ENCODE assay signal across 8 cellular contexts in genomic region chr17:27352481-27353460, GRCh38. TPM values are rescaled to one million over a fixed set of nuclear protein-coding genes. Genes with fewer than 3 reads are reported as not detected.
DNase-seq lines count a peak whose midpoint lies in the region; ATAC-seq and TF ChIP-seq lines count a peak whose summit lies in the region.

No MANE protein-coding gene starts in this region.

- H3K9me3 Mint-ChIP-seq in CD8-positive, alpha-beta T cell = no peaks in the 10 kb centered on the region
- H3K9me3 Mint-ChIP-seq in effector memory CD8-positive, alpha-beta T cell = no peaks in the 10 kb centered on the region
- no peaks in the 10 kb centered on the region for H3K9me3 Mint-ChIP-seq in neural crest cell

- H3K79me2 ChIP-seq in OCI-LY1 (ENCODE audit: insufficient read depth, low read length) = no peaks in the 10 kb centered on the region

- peak overlapping the region; percentile 68 for H3K27ac ChIP-seq in CD8-positive, alpha-beta T cell (ENCODE audit: low read depth, low read length)
- H3K27ac ChIP-seq in OCI-LY1 (ENCODE audit: low read depth, low read length, poor library complexity, severe bottlenecking) = peak overlapping the region; percentile 83

- no peak for TF ChIP-seq CTCF in CD8-positive, alpha-beta T cell (IDR thresholded peaks at IDR 0.05)
- TF ChIP-seq CTCF in OCI-LY1 (IDR thresholded peaks at IDR 0.05; ENCODE audit: low read length) = no peak
- TF ChIP-seq CTCF in neural crest cell (conservative IDR thresholded peaks at IDR 0.05) = no peak

- H4K20me1 ChIP-seq in OCI-LY1 (ENCODE audit: insufficient read depth, low read length) = no peaks in the 10 kb centered on the region

- H3K4me1 Mint-ChIP-seq in CD8-positive, alpha-beta T cell (ENCODE audit: low read depth) = peaks cover 23% of the 10 kb centered on the region
- peaks cover 15% of the 10 kb centered on the region in 2 donors for H3K4me1 Mint-ChIP-seq in effector memory CD8-positive, alpha-beta T cell (ENCODE audit: low read depth in 2 of 2)
- peaks cover 25% of the 10 kb centered on the region for H3K4me1 Mint-ChIP-seq in neural crest cell

- peak overlapping the region; percentile 72 for H3K4me3 Mint-ChIP-seq in CD8-positive, alpha-beta T cell
- H3K4me3 Mint-ChIP-seq in effector memory CD8-positive, alpha-beta T cell = peak overlapping the region; percentile 69 to 83
- peak overlapping the region; percentile 86 for H3K4me3 Mint-ChIP-seq in neural crest cell

- no peaks in the 10 kb centered on the region for H3K27me3 ChIP-seq in CD8-positive, alpha-beta T cell (ENCODE audit: insufficient read depth, low read length)
- no peaks in the 10 kb centered on the region for H3K27me3 ChIP-seq in OCI-LY1 (ENCODE audit: insufficient read depth, low read length)

- peak overlapping the region; percentile 89 for H3K4me2 ChIP-seq in OCI-LY1 (ENCODE audit: low read length)

- peaks cover 24% of the 10 kb centered on the region for H3K4me1 ChIP-seq in CD8-positive, alpha-beta T cell (ENCODE audit: insufficient read depth, low read length)
- peaks cover 44% of the 10 kb centered on the region for H3K4me1 ChIP-seq in OCI-LY1 (ENCODE audit: insufficient read depth, low read length, severe bottlenecking)

- CTCF ChIA-PET in CD8-positive, alpha-beta T cell (lab: Charles Lee) = interaction anchor here (0.6 to 1.4 kb wide), 5 partner anchors 103 to 254 kb away, joined by 3 to 5 read pairs (median 3); partner anchors contain the start of gene KSR1

- no peaks in the 10 kb centered on the region for H3K27me3 Mint-ChIP-seq in CD8-positive, alpha-beta T cell (ENCODE audit: low read depth)
- no peaks in the 10 kb centered on the region for H3K27me3 Mint-ChIP-seq in effector memory CD8-positive, alpha-beta T cell
- H3K27me3 Mint-ChIP-seq in neural crest cell (ENCODE audit: low read depth) = no peaks in the 10 kb centered on the region

- peak overlapping the region; percentile 78 for H3K4me3 ChIP-seq in CD8-positive, alpha-beta T cell (ENCODE audit: low read depth, low read length)
- peak overlapping the region; percentile 94 for H3K4me3 ChIP-seq in OCI-LY1 (ENCODE audit: low read depth, low read length, poor library complexity, severe bottlenecking)

- peak overlapping the region; percentile 64 for H3K27ac Mint-ChIP-seq in CD8-positive, alpha-beta T cell
- peak overlapping the region; percentile 83 to 96 for H3K27ac Mint-ChIP-seq in effector memory CD8-positive, alpha-beta T cell
- H3K27ac Mint-ChIP-seq in neural crest cell (ENCODE audit: unreplicated experiment) = peak overlapping the region; percentile 58

- H2AFZ ChIP-seq in OCI-LY1 (ENCODE audit: low read length) = no peak overlapping the region

- H3K36me3 ChIP-seq in CD8-positive, alpha-beta T cell (ENCODE audit: insufficient read depth, low read length) = no peaks in the 10 kb centered on the region
- H3K36me3 ChIP-seq in OCI-LY1 (ENCODE audit: insufficient read depth, low read length) = no peaks in the 10 kb centered on the region

- no peaks in the 10 kb centered on the region for H3K36me3 Mint-ChIP-seq in CD8-positive, alpha-beta T cell
- H3K36me3 Mint-ChIP-seq in effector memory CD8-positive, alpha-beta T cell (ENCODE audit: insufficient read depth) = peaks cover 5% of the 10 kb centered on the region
- no peaks in the 10 kb centered on the region for H3K36me3 Mint-ChIP-seq in neural crest cell (ENCODE audit: low read depth)

- no peak for ATAC-seq in CD8-positive, alpha-beta T cell
- no peak for ATAC-seq in effector memory CD8-positive, alpha-beta T cell (replicated peaks)
- ATAC-seq in HG03175 (IDR thresholded peaks at IDR 0.05; ENCODE audit: unreplicated experiment) = no peak

- peak overlapping the region; percentile 91 for H3K9ac ChIP-seq in OCI-LY1 (ENCODE audit: low read length)

- no peak for DNase-seq in CD8-positive, alpha-beta T cell
- no peak for DNase-seq in effector memory CD8-positive, alpha-beta T cell
- DNase-seq in neural crest cell (ENCODE audit: low read depth, low spot score) = no peak
- DNase-seq in NCI-H128 (lab: John Stamatoyannopoulos, UW; ENCODE audit: unreplicated experiment) = no peak
- no peak for DNase-seq in effector CD8-positive, alpha-beta T cell (lab: John Stamatoyannopoulos, UW)
- no peak for DNase-seq in NOMO-1 treated with dmso at 0.1 percent for 144 hours (lab: John Stamatoyannopoulos, UW; ENCODE audit: unreplicated experiment)

- no peaks in the 10 kb centered on the region for H3K9me3 ChIP-seq in CD8-positive, alpha-beta T cell (ENCODE audit: low read length)
- H3K9me3 ChIP-seq in OCI-LY1 (ENCODE audit: low read length) = no peaks in the 10 kb centered on the region

- POLR2A ChIA-PET in CD8-positive, alpha-beta T cell (lab: Charles Lee) = no interaction called here

- intact Hi-C loops in CD8-positive, alpha-beta T cell (cut with DNase I, micrococcal nuclease) = loop anchor here (1.0 to 5.0 kb wide), 8 partner anchors 19 to 298 kb away; partner anchors contain the start of genes KSR1 (in 2 of the 2) and WSB1 (in 2 of the 2)

- H3F3A ChIP-seq in OCI-LY1 (ENCODE audit: insufficient read depth, low read length) = 0 out of 2 replicates have a peak, but pooled peaks cover 7% of the 10 kb centered on the region

- no peaks in the 10 kb centered on the region for H3K9me2 ChIP-seq in OCI-LY1 (ENCODE audit: low read depth, low read length)

RNA-seq across cellular contexts. Expression of gene WSB1, which starts 58.9 kb away (rescaled TPM):
- total RNA-seq in CD8-positive, alpha-beta T cell = 10 to 100 TPM; 89.0 to 91.1 TPM
- total RNA-seq in neural crest cell = 231 and 237 TPM in 2 replicates
